12 cellular contexts compared by ENCODE assay signal in genomic region chr3:23734481-23734880, GRCh38.
DNase-seq lines count a peak whose midpoint lies in the region; ATAC-seq, FAIRE-seq and TF ChIP-seq lines count a peak whose summit lies in the region.
"Had no signal": no experiment of that assay in that cellular context is flagged by ENCODE, and none has a peak within 500 bp of the region (broad histone marks: within the 10 kb centered on the region; RNA-seq: fewer than 3 reads in every experiment).

No MANE protein-coding gene starts in this region.

- no peak overlapping the region for H3K27ac Mint-ChIP-seq in GM23338
- H3K27ac Mint-ChIP-seq: CD14-positive monocyte; CD8-positive, alpha-beta T cell had no signal

- TF ChIP-seq EP300 in HepG2 (IDR thresholded peaks at IDR 0.05; ENCODE audit: low read depth in 2 of 2, low read length in 2 of 2) (no peak), HepG2 (CRISPR knock-in tag; IDR thresholded peaks at IDR 0.05; ENCODE audit: borderline replicate concordance) (no peak)

- FAIRE-seq in frontal cortex (lab: Jason Lieb, UNC) = no peak
- no peak for FAIRE-seq in HepG2 (lab: Jason Lieb, UNC)
- FAIRE-seq: HTR-8/SVneo had no signal

- H3K27me3 ChIP-seq in GM23338 (ENCODE audit: insufficient read depth) (no peaks in the 10 kb centered on the region), PC-9 (ENCODE audit: insufficient read depth, low read depth) (no peaks in the 10 kb centered on the region), HepG2 (ENCODE audit: control insufficient read depth in 1 of 2, insufficient read depth in 2 of 2, low read length in 2 of 2) (0 out of 5 replicates have a peak, but pooled peaks cover 0 to 8% of the 10 kb centered on the region in 2 experiments)

- no peaks in the 10 kb centered on the region for H4K20me1 ChIP-seq in GM23338 (replicated peaks; ENCODE audit: insufficient read depth)
- H4K20me1 ChIP-seq in PC-9 (ENCODE audit: insufficient read depth) = no peaks in the 10 kb centered on the region
- no peaks in the 10 kb centered on the region for H4K20me1 ChIP-seq in HepG2 (ENCODE audit: insufficient read depth, low read length)

- no peaks in the 10 kb centered on the region for H3K79me2 ChIP-seq in GM23338 (replicated peaks; ENCODE audit: insufficient read depth)
- H3K79me2 ChIP-seq in PC-9 (ENCODE audit: low read depth) = no peaks in the 10 kb centered on the region
- H3K79me2 ChIP-seq in HepG2 (ENCODE audit: insufficient read depth, low read length) = no peaks in the 10 kb centered on the region

- H3K36me3 Mint-ChIP-seq in GM23338 (ENCODE audit: low read depth) = no peaks in the 10 kb centered on the region
- H3K36me3 Mint-ChIP-seq: CD14-positive monocyte; CD8-positive, alpha-beta T cell had no signal

- H3K4me1 ChIP-seq in GM23338 (ENCODE audit: insufficient read depth) (peaks cover 36% of the 10 kb centered on the region), PC-9 (replicated peaks; ENCODE audit: insufficient read depth) (peaks cover 81% of the 10 kb centered on the region), HepG2 (ENCODE audit: insufficient read depth, low read length) (no peaks in the 10 kb centered on the region)

- no peak overlapping the region for H3K27ac ChIP-seq in GM23338 (ENCODE audit: low read depth)
- peak overlapping the region; percentile 94 for H3K27ac ChIP-seq in PC-9
- H3K27ac ChIP-seq in epithelial cell of prostate = peak overlapping the region; percentile 33
- no peak overlapping the region for H3K27ac ChIP-seq in HepG2 (ENCODE audit: extremely low read length, insufficient read depth, low read length)

- DNase-seq in GM23338 (ENCODE audit: low spot score) = no peak
- peak in 1 of 2 experiments; percentile 92 for DNase-seq in PC-9
- DNase-seq in epithelial cell of prostate (ENCODE audit: low read depth, low spot score) = no peak
- DNase-seq in frontal cortex (ENCODE audit: low spot score in 2 of 2) = no peak
- DNase-seq in HepG2 (ENCODE audit: low spot score) = no peak
- DNase-seq: CD8-positive, alpha-beta T cell; DMS53; GF-D8; H7 had no signal

- no peak for ATAC-seq in GM23338
- ATAC-seq in HepG2 = no peak
- ATAC-seq in HG03097 (IDR thresholded peaks at IDR 0.05; ENCODE audit: low FRiP score, unreplicated experiment) = no peak
- ATAC-seq: CD8-positive, alpha-beta T cell had no signal

- H3K4me2 ChIP-seq in GM23338 (no peak overlapping the region), PC-9 (peak overlapping the region; percentile 76), HepG2 (ENCODE audit: low read depth, low read length) (no peak overlapping the region)

- POLR2A ChIA-PET in PC-9 (lab: Charles Lee; ENCODE audit: unreplicated experiment) = interaction anchor here (0.6 to 0.7 kb wide), 3 partner anchors 38 to 102 kb away, joined by 5 to 12 read pairs (median 10); no protein-coding TSS in a partner anchor
- POLR2A ChIA-PET in HepG2 (lab: Yijun Ruan, JAX) = no interaction called here

- BruUV-seq in PC-9 (replicated peaks; lab: Mats Ljungman, UMichigan) (no TSS peak), HepG2 (replicated peaks; lab: Mats Ljungman, UMichigan) (no TSS peak)

- TF ChIP-seq POLR2A in HepG2 (IDR thresholded peaks at IDR 0.05; ENCODE audit: insufficient read depth in 1 of 2, low read depth in 2 of 2, low read length in 2 of 2) = no peak

- no peak for TF ChIP-seq RAD21 in HepG2 (CRISPR knock-in tag; IDR thresholded peaks at IDR 0.05)

- TF ChIP-seq CTCF in GM23338 (conservative IDR thresholded peaks at IDR 0.05; ENCODE audit: low read depth in 2 of 2) (no peak), PC-9 (conservative IDR thresholded peaks at IDR 0.05) (no peak), HepG2 (CRISPR knock-in tag; IDR thresholded peaks at IDR 0.05) (no peak)

- peaks cover 2% of the 10 kb centered on the region for H3K27me3 Mint-ChIP-seq in GM23338 (ENCODE audit: insufficient read depth, low read depth, poor library complexity)

- H3K4me3 ChIP-seq in GM23338 (no peak overlapping the region), PC-9 (peak overlapping the region; percentile 31; the same call in 1 of the 2 replicates), HepG2 (replicated peaks in 1 of 3; ENCODE audit: insufficient read depth in 1 of 3, low read depth in 2 of 3, low read length in 3 of 3) (no peak overlapping the region)

- H3K9me3 ChIP-seq in PC-9 (ENCODE audit: insufficient read depth, low read depth) (no peaks in the 10 kb centered on the region), HepG2 (ENCODE audit: low read length) (no peaks in the 10 kb centered on the region)

- H2AFZ ChIP-seq in GM23338 (0 out of 2 replicates have a peak overlapping the region, but pooled peaks have one; percentile 20), PC-9 (peak overlapping the region; percentile 67), HepG2 (ENCODE audit: low read length) (no peak overlapping the region)

- H3K9me2 ChIP-seq in GM23338 (ENCODE audit: insufficient read depth) (0 out of 2 replicates have a peak, but pooled peaks cover 4% of the 10 kb centered on the region), PC-9 (ENCODE audit: insufficient read depth) (no peaks in the 10 kb centered on the region)

- intact Hi-C loops in PC-9 (cut with micrococcal nuclease; ENCODE audit: unreplicated experiment) (no loop called here), HepG2 (cut with micrococcal nuclease; ENCODE audit: unreplicated experiment) (no loop called here)

- H3K9me3 Mint-ChIP-seq in GM23338 = no peaks in the 10 kb centered on the region
- H3K9me3 Mint-ChIP-seq: CD14-positive monocyte; CD8-positive, alpha-beta T cell had no signal

- in situ Hi-C loops in HepG2 (cut with HindIII; ENCODE audit: extremely low pct_ligation_motif_present, low pct_unique_long_range_greater_than_20kb) = no loop called here

- WGBS in HepG2 (ENCODE audit: low lambda C conversion rate) = 44% methylated on average over 3 of the region's 3 CpGs

- H3K4me1 Mint-ChIP-seq in GM23338 = peaks cover 41% of the 10 kb centered on the region

- CTCF ChIA-PET in PC-9 (lab: Charles Lee) (interaction anchor here (0.5 to 0.7 kb wide), 2 partner anchors 85 to 597 kb away, joined by 3 to 4 read pairs; no protein-coding TSS in a partner anchor), HepG2 (lab: Yijun Ruan, JAX; ENCODE audit: low intra/inter-chr PET ratio, low total read pairs) (no interaction called here)

- no peak overlapping the region for H3K9ac ChIP-seq in HepG2 (ENCODE audit: insufficient read depth, low read depth, low read length)

- H3F3A ChIP-seq in GM23338 (replicated peaks; ENCODE audit: low read depth) (no peaks in the 10 kb centered on the region), PC-9 (ENCODE audit: insufficient read depth, low read depth) (peaks cover 43% of the 10 kb centered on the region)

- H3K4me3 Mint-ChIP-seq in GM23338 = no peak overlapping the region
- H3K4me3 Mint-ChIP-seq: CD8-positive, alpha-beta T cell had no signal

- H3K36me3 ChIP-seq in GM23338 (ENCODE audit: insufficient read depth) (no peaks in the 10 kb centered on the region), PC-9 (ENCODE audit: low read depth) (no peaks in the 10 kb centered on the region), HepG2 (replicated peaks in 1 of 2; ENCODE audit: control insufficient read depth in 1 of 2, insufficient read depth in 2 of 2, low read length in 2 of 2) (no peaks in the 10 kb centered on the region)

TF ChIP-seq in GM23338, 12 proteins besides CTCF, POLR2A, EP300 and RAD21 (continues in another document):
- TF ChIP-seq ZNF114 (CRISPR knock-in tag; IDR thresholded peaks at IDR 0.05) (no peak), NANOG (IDR thresholded peaks at IDR 0.05; ENCODE audit: borderline replicate concordance) (no peak)

TF ChIP-seq in HepG2, 621 proteins besides CTCF, POLR2A, EP300 and RAD21:
- TF ChIP-seq ZNF672 (CRISPR knock-in tag; IDR thresholded peaks at IDR 0.05) (no peak), HOXD1 (CRISPR knock-in tag; IDR thresholded peaks at IDR 0.05) (no peak), ZNF121 (CRISPR knock-in tag; IDR thresholded peaks at IDR 0.05) (no peak)
TF ChIP-seq in HepG2: peak in this region for 0.

Comparison
In these comparisons a context has a peak if more than half of its experiments do, and no peak if none do; other contexts are left out.
1. H3K27ac ChIP-seq: peak in PC-9 (single experiment) and epithelial cell of prostate (single experiment); none in GM23338 (single experiment) and HepG2 (single experiment).